11 cellular contexts compared by ENCODE assay signal in genomic region chr15:39935241-39935640, GRCh38. TPM values are rescaled to one million over a fixed set of nuclear protein-coding genes. Genes with fewer than 3 reads are reported as not detected.
DNase-seq lines count a peak whose midpoint lies in the region; ATAC-seq and TF ChIP-seq lines count a peak whose summit lies in the region.
"Had no signal": no experiment of that assay in that cellular context is flagged by ENCODE, and none has a peak within 500 bp of the region (broad histone marks: within the 10 kb centered on the region; RNA-seq: fewer than 3 reads in every experiment).

No MANE protein-coding gene starts in this region.

- intact Hi-C loops in ascending aorta (cut with DNase I) = no loop called here

- H3K27ac ChIP-seq in AG04450 (ENCODE audit: low read depth, low read length) (no peak overlapping the region), ascending aorta (no peak overlapping the region), mesodermal cell (ENCODE audit: low read depth, low read length, severe bottlenecking) (no peak overlapping the region)

- H3K4me3 ChIP-seq in AG04450 (ENCODE audit: low read depth, low read length) (peak overlapping the region; percentile 65; the same call in 1 of the 2 replicates), HAP-1 (peak overlapping the region; percentile 72; the same call in 1 of the 2 replicates), ascending aorta (peak overlapping the region; percentile 82 to 88), mesodermal cell (ENCODE audit: extremely low read depth, insufficient read depth, low read length, poor library complexity, severe bottlenecking) (peak overlapping the region; percentile 61)

- DNase-seq in AG04450 (ENCODE audit: low read depth, low spot score) (no peak), HAP-1 (ENCODE audit: low spot score in 2 of 2) (no peak), ascending aorta (ENCODE audit: low spot score in 2 of 2) (no peak), NCI-H2196 treated with DMSO at 0.1 percent for 48 hours (lab: John Stamatoyannopoulos, UW; ENCODE audit: unreplicated experiment) (no peak), NCI-H345 (lab: John Stamatoyannopoulos, UW) (no peak), kidney tubule cell (ENCODE audit: low spot score) (no peak)
- DNase-seq: NCI-H82; stimulated activated CD4-positive, alpha-beta T cell treated with anti-CD3 and anti-CD28 coated beads, Interleukin-12 subunit alpha, Interleukin-12 subunit beta, amount 100 ng/mL, for 4 hours; tibial artery had no signal

- 91 to 94% methylated on average over 4 of the region's 4 CpGs for WGBS in mesodermal cell (ENCODE audit: insufficient coverage in 2 of 2), 2 experiments

- H3K27me3 ChIP-seq in AG04450 (ENCODE audit: control insufficient read depth, insufficient read depth, low read length) (no peaks in the 10 kb centered on the region), HAP-1 (ENCODE audit: low read depth) (no peaks in the 10 kb centered on the region), ascending aorta (no peaks in the 10 kb centered on the region)
- H3K27me3 ChIP-seq: tibial artery had no signal

- H3K36me3 ChIP-seq in HAP-1 (replicated peaks) = peaks cover 18% of the 10 kb centered on the region
- H3K36me3 ChIP-seq in ascending aorta = peaks cover 2 to 7% of the 10 kb centered on the region in 2 donors
- peaks cover 36% of the 10 kb centered on the region for H3K36me3 ChIP-seq in mesodermal cell (ENCODE audit: control insufficient read depth, insufficient read depth, low read length)

- CTCF ChIA-PET in AG04450 (lab: Charles Lee) = interaction anchor here (0.6 to 1.1 kb wide), 3 partner anchors 14 to 148 kb away, joined by 3 to 5 read pairs (median 3); no protein-coding TSS in a partner anchor

- POLR2A ChIA-PET in AG04450 (lab: Yijun Ruan, JAX) = interaction anchor here (0.6 to 2.2 kb wide), 5 partner anchors 7 to 256 kb away, joined by 4 to 26 read pairs (median 9); partner anchors contain the start of genes FSIP1 and GPR176

- no peaks in the 10 kb centered on the region for H3K9me3 ChIP-seq in AG04450 (ENCODE audit: control insufficient read depth, insufficient read depth, low read length)
- no peaks in the 10 kb centered on the region for H3K9me3 ChIP-seq in HAP-1
- no peaks in the 10 kb centered on the region for H3K9me3 ChIP-seq in ascending aorta
- H3K9me3 ChIP-seq in mesodermal cell (ENCODE audit: control insufficient read depth, low read length) = no peaks in the 10 kb centered on the region
- H3K9me3 ChIP-seq: tibial artery had no signal

- in situ Hi-C loops in HAP-1 (cut with MboI; ENCODE audit: low sequenced_read_pairs) = no loop called here

- ATAC-seq in GM21737 (IDR thresholded peaks at IDR 0.05; ENCODE audit: unreplicated experiment) = no peak

- TF ChIP-seq CTCF in AG04450 (IDR thresholded peaks at IDR 0.05; ENCODE audit: low read depth, low read length) = no peak
- TF ChIP-seq CTCF in ascending aorta (IDR thresholded peaks at IDR 0.05) = no peak

- peaks cover 19% of the 10 kb centered on the region for H3K4me1 ChIP-seq in HAP-1
- peaks cover 9 to 28% of the 10 kb centered on the region in 2 donors for H3K4me1 ChIP-seq in ascending aorta
- H3K4me1 ChIP-seq in mesodermal cell (ENCODE audit: control insufficient read depth, insufficient read depth, low read length, poor library complexity, severe bottlenecking) = peaks cover 24% of the 10 kb centered on the region

RNA-seq across cellular contexts. Expression of gene EIF2AK4, which starts 1.3 kb away (rescaled TPM):
- 83.9 and 96.9 TPM in 2 replicates for polyA plus RNA-seq in AG04450 (2011; rRNA removed)
- polyA minus RNA-seq in AG04450 (2011; rRNA and poly(A)+ RNA removed) = 111 and 117 TPM in 2 replicates
- total RNA-seq in ascending aorta = 26.8 TPM
- polyA plus RNA-seq in mesodermal cell (2013, experiment 1 of 2) = 72.0 TPM
- polyA plus RNA-seq in mesodermal cell (2013, experiment 2 of 2) = 69.1 TPM

RNA-seq across cellular contexts. Expression of gene GPR176, which starts 15.2 kb away (rescaled TPM):
- polyA plus RNA-seq in AG04450 (2011; rRNA removed) = 83.9 and 116 TPM in 2 replicates
- 212 and 329 TPM in 2 replicates for polyA minus RNA-seq in AG04450 (2011; rRNA and poly(A)+ RNA removed)
- total RNA-seq in ascending aorta = 99.1 TPM
- polyA plus RNA-seq in mesodermal cell (2013, experiment 1 of 2) = 7.6 TPM
- 5.3 TPM for polyA plus RNA-seq in mesodermal cell (2013, experiment 2 of 2)
